In genomic region chr18:59694824-59695223, GRCh38 we compare ENCODE assay signal across 32 cellular contexts. TPM values are rescaled to one million over a fixed set of nuclear protein-coding genes. Genes with fewer than 3 reads are reported as not detected.
DNase-seq lines count a peak whose midpoint lies in the region; ATAC-seq and TF ChIP-seq lines count a peak whose summit lies in the region.
"Had no signal": no experiment of that assay in that cellular context is flagged by ENCODE, and none has a peak within 500 bp of the region (broad histone marks: within the 10 kb centered on the region; RNA-seq: fewer than 3 reads in every experiment).

No MANE protein-coding gene starts in this region.

- CTCF ChIA-PET in AG04449 (lab: Yijun Ruan, JAX), result interaction anchor here (0.8 to 5.6 kb wide), 7 partner anchors 9 to 446 kb away, joined by 3 to 45 read pairs (median 5); no protein-coding TSS in a partner anchor

- H3K27ac ChIP-seq in lower lobe of right lung, result no peak overlapping the region
- peak overlapping the region; percentile 83 for H3K27ac ChIP-seq in rectal smooth muscle tissue (ENCODE audit: low read depth, low read length)
- H3K27ac ChIP-seq: epithelial cell of prostate, parathyroid adenoma, SJSA1 had no signal

- H3K4me1 ChIP-seq in lower lobe of right lung (peaks cover 6% of the 10 kb centered on the region), rectal smooth muscle tissue (ENCODE audit: control insufficient read depth, insufficient read depth, low read length) (peaks cover 17% of the 10 kb centered on the region)
- H3K4me1 ChIP-seq: parathyroid adenoma had no signal

- TF ChIP-seq CTCF in AG04449 (IDR thresholded peaks at IDR 0.05; ENCODE audit: insufficient read depth, low read length, missing control alignments) (no peak), WI38 (IDR thresholded peaks at IDR 0.05; ENCODE audit: low read depth, low read length) (no peak), lower lobe of right lung (IDR thresholded peaks at IDR 0.05) (no peak)

- H3K36me3 ChIP-seq in lower lobe of right lung, result no peaks in the 10 kb centered on the region
- H3K36me3 ChIP-seq in rectal smooth muscle tissue (ENCODE audit: control insufficient read depth, insufficient read depth, low read length), result no peaks in the 10 kb centered on the region
- H3K36me3 ChIP-seq: heart left ventricle, SJSA1 had no signal

- H3K9ac ChIP-seq in rectal smooth muscle tissue (ENCODE audit: low read length), result no peak overlapping the region
- H3K9ac ChIP-seq: parathyroid adenoma had no signal

- H3K9me3 ChIP-seq in lower lobe of right lung, result no peaks in the 10 kb centered on the region
- H3K9me3 ChIP-seq: heart left ventricle had no signal

- POLR2A ChIA-PET in AG04449 (lab: Yijun Ruan, JAX), result no interaction called here

- H3K27me3 ChIP-seq in lower lobe of right lung (ENCODE audit: low read depth), result peaks cover 40% of the 10 kb centered on the region
- H3K27me3 ChIP-seq in rectal smooth muscle tissue (ENCODE audit: control insufficient read depth, insufficient read depth, low read length), result peaks cover 2% of the 10 kb centered on the region
- H3K27me3 ChIP-seq: SJSA1 had no signal

- intact Hi-C loops in lower lobe of right lung (cut with DNase I), result no loop called here

- H3K4me3 ChIP-seq in AG04449 (ENCODE audit: low read depth, low read length) (peak overlapping the region; percentile 94), WI38 (ENCODE audit: low read depth, low read length) (peak overlapping the region; percentile 79), lower lobe of right lung (peak overlapping the region; percentile 60), rectal smooth muscle tissue (ENCODE audit: low read length) (peak overlapping the region; percentile 76)
- H3K4me3 ChIP-seq: heart left ventricle, SJSA1 had no signal

- DNase-seq in AG04449 (ENCODE audit: low read depth, low spot score) (no peak), lower lobe of right lung (no peak), amniotic stem cell (lab: John Stamatoyannopoulos, UW) (no peak), A172 (ENCODE audit: low spot score) (no peak), SIG-M5 (lab: John Stamatoyannopoulos, UW) (no peak)
- DNase-seq: 8988T; activated CD4-positive, alpha-beta T cell treated with anti-CD3 and anti-CD28 coated beads, Interleukin-2, amount 10 ng/mL, durations not matched to agents 24 days and 14 days; activated gamma-delta T cell; activated naive CD8-positive, alpha-beta T cell treated with anti-CD3 and anti-CD28 coated beads, Interleukin-2, amount 10 ng/mL, durations not matched to agents 7 days and 5 days; CD4-positive, alpha-beta memory T cell; central memory CD4-positive, alpha-beta T cell; cortex of kidney; effector memory CD4-positive, alpha-beta T cell; heart left ventricle; left ventricle myocardium superior; natural killer cell; NCI-H1092; NCI-H1694 treated with DMSO at 0.1 percent for 48 hours; NCI-H446 treated with DMSO at 0.1 percent for 48 hours; NCI-H82; right cardiac atrium; stimulated activated CD4-positive, alpha-beta T cell treated with anti-CD3 and anti-CD28 coated beads, Interleukin-4, amount 100 ng/mL, for 4 hours; T1000 had no signal

- no peak for ATAC-seq in lower lobe of right lung
- no peak for ATAC-seq in HG02938 (IDR thresholded peaks at IDR 0.05; ENCODE audit: unreplicated experiment)
- ATAC-seq: GM23338, heart left ventricle, natural killer cell, right cardiac atrium, WTC11 had no signal

RNA-seq across cellular contexts. Expression of gene CCBE1, which starts 2.4 kb away (rescaled TPM):
- total RNA-seq in lower lobe of right lung, result 14.0 TPM
- 6.5 and 8.3 TPM in 2 replicates for total RNA-seq in A172 (2014; rRNA removed; shearing (Covaris generic))
- total RNA-seq: activated CD4-positive, alpha-beta T cell treated with anti-CD3 and anti-CD28 coated beads, Interleukin-2, amount 10 ng/mL, durations not matched to agents 24 days and 14 days; activated CD8-positive, alpha-beta memory T cell treated with anti-CD3 and anti-CD28 coated beads for 36 hours; activated naive CD8-positive, alpha-beta T cell treated with anti-CD3 and anti-CD28 coated beads, Interleukin-2, amount 10 ng/mL, durations not matched to agents 7 days and 5 days; CD4-positive, alpha-beta memory T cell had no signal
